ENCODE assay signal across 9 cellular contexts in the genomic region with DNA sequence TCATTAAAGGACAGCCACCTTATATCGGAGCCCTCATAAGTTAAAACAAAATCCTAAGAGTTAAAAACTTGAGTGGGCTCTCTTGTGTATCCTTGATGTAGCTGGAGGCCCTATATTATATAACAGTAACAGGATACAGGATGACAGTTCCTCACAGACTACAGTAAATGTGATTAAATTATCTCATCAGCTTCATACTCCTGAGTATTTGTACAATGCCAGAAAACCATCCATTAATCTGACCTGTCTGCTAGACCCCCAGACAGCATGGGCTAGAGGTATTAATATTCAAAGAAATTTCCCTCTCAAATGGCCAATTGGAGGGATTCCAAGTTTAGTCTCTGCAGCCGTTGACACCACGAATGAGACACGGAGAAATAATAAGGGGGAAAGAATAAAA.
DNase-seq lines count a peak whose midpoint lies in the region; ATAC-seq, FAIRE-seq and TF ChIP-seq lines count a peak whose summit lies in the region.
"Had no signal": no experiment of that assay in that cellular context is flagged by ENCODE, and none has a peak within 500 bp of the region (broad histone marks: within the 10 kb centered on the region; RNA-seq: fewer than 3 reads in every experiment).

No MANE protein-coding gene starts in this region.

- H3K27ac Mint-ChIP-seq in activated B cell treated with CpG ODN at 0.5 μM for 24 hours: peak overlapping the region; percentile 85
- H3K27ac Mint-ChIP-seq in effector memory CD8-positive, alpha-beta T cell: peak overlapping the region in 1 of 2 donors; percentile 22

- CTCF ChIA-PET in activated B cell treated with CpG ODN at 0.5 μM for 24 hours (lab: Charles Lee): interaction anchor here (0.5 to 7.5 kb wide), 5 partner anchors 40 to 477 kb away, joined by 3 to 118 read pairs (median 5); no protein-coding TSS in a partner anchor

- peak overlapping the region; percentile 74 for H3K4me3 Mint-ChIP-seq in activated B cell treated with CpG ODN at 0.5 μM for 24 hours
- no peak overlapping the region for H3K4me3 Mint-ChIP-seq in effector memory CD8-positive, alpha-beta T cell

- intact Hi-C loops in left ventricle myocardium superior (cut with micrococcal nuclease) (loop anchor here (5.0 to 10.0 kb wide), 3 partner anchors 145 to 525 kb away; no protein-coding TSS in a partner anchor), activated B cell treated with CpG ODN at 0.5 μM for 24 hours (cut with micrococcal nuclease) (loop anchor here (2.0 to 5.0 kb wide), 5 partner anchors 1233 to 1563 kb away; a partner anchor contains a TSS), kidney (cut with DNase I) (no loop called here), transverse colon (cut with DNase I; ENCODE audit: low total_unique reads) (no loop called here)

- ATAC-seq in left ventricle myocardium superior: no peak
- ATAC-seq in activated B cell treated with CpG ODN at 0.5 μM for 24 hours (ENCODE audit: low read depth): no peak
- ATAC-seq in GM19455 (IDR thresholded peaks at IDR 0.05; ENCODE audit: unreplicated experiment): no peak
- no peak for ATAC-seq in effector memory CD8-positive, alpha-beta T cell (replicated peaks)

- H3K9ac ChIP-seq in kidney (ENCODE audit: low read length in 2 of 2): peak overlapping the region in 1 of 2 donors; percentile 65

- H3K9me3 Mint-ChIP-seq in activated B cell treated with CpG ODN at 0.5 μM for 24 hours: no peaks in the 10 kb centered on the region
- H3K9me3 Mint-ChIP-seq in effector memory CD8-positive, alpha-beta T cell: no peaks in the 10 kb centered on the region

- DNase-seq in right atrium auricular region (ENCODE audit: low spot score): no peak
- DNase-seq in left ventricle myocardium superior: no peak
- no peak for DNase-seq in activated B cell treated with CpG ODN at 0.5 μM for 24 hours
- DNase-seq in kidney: no peak
- no peak for DNase-seq in transverse colon
- no peak for DNase-seq in SHP77 treated with DMSO at 0.1 percent for 48 hours (lab: John Stamatoyannopoulos, UW)
- no peak for DNase-seq in effector memory CD8-positive, alpha-beta T cell
- DNase-seq: posterior cingulate gyrus had no signal

- TF ChIP-seq CTCF in right atrium auricular region (IDR thresholded peaks at IDR 0.05) (no peak), activated B cell treated with CpG ODN at 0.5 μM for 24 hours (IDR thresholded peaks at IDR 0.05) (no peak), kidney (IDR thresholded peaks at IDR 0.05; ENCODE audit: borderline replicate concordance, extremely low read depth, insufficient read depth) (no peak), transverse colon (IDR thresholded peaks at IDR 0.05) (no peak)

- H3K27me3 ChIP-seq in right atrium auricular region: no peaks in the 10 kb centered on the region
- no peaks in the 10 kb centered on the region for H3K27me3 ChIP-seq in transverse colon

- peak overlapping the region; percentile 49 to 53 for H3K27ac ChIP-seq in right atrium auricular region
- peak overlapping the region; percentile 14 to 45 for H3K27ac ChIP-seq in kidney (ENCODE audit: low read depth in 2 of 2, low read length in 2 of 2)
- peak overlapping the region in 3 of 4 donors; percentile 20 to 48 (median 44) for H3K27ac ChIP-seq in transverse colon

- 49 to 57% methylated on average over 3 to 4 of the region's 4 CpGs for WGBS in transverse colon (ENCODE audit: low coverage in 1 of 2), 2 donors

- H3K4me3 ChIP-seq in right atrium auricular region (peak overlapping the region in 1 of 2 donors; percentile 37), kidney (ENCODE audit: low read length in 2 of 2) (peak overlapping the region; percentile 2 to 51), transverse colon (no peak overlapping the region)

- no peak for TF ChIP-seq EP300 in transverse colon (IDR thresholded peaks at IDR 0.05; ENCODE audit: low read depth)

- H3K27me3 Mint-ChIP-seq in activated B cell treated with CpG ODN at 0.5 μM for 24 hours: no peaks in the 10 kb centered on the region
- no peaks in the 10 kb centered on the region for H3K27me3 Mint-ChIP-seq in effector memory CD8-positive, alpha-beta T cell

- no peak for FAIRE-seq in kidney (lab: Jason Lieb, UNC)

- POLR2A ChIA-PET in activated B cell treated with CpG ODN at 0.5 μM for 24 hours (lab: Charles Lee): interaction anchor here (1.1 to 4.2 kb wide), 3 partner anchors 155 to 522 kb away, joined by 4 to 50 read pairs (median 5); a partner anchor contains a TSS

- TF ChIP-seq POLR2A in transverse colon (IDR thresholded peaks at IDR 0.05): no peak

- no peaks in the 10 kb centered on the region for H3K36me3 ChIP-seq in right atrium auricular region
- H3K36me3 ChIP-seq in kidney (ENCODE audit: control insufficient read depth in 1 of 2, insufficient read depth in 2 of 2, low read length in 2 of 2): no peaks in the 10 kb centered on the region
- H3K36me3 ChIP-seq in transverse colon: no peaks in the 10 kb centered on the region

- in situ Hi-C loops in transverse colon (cut with MboI; ENCODE audit: low pct_ligation_motif_present in 1 of 4, low pct_unique_long_range_greater_than_20kb in 1 of 4, low sequenced_read_pairs in 3 of 4): loop anchor here (10.0 to 25.0 kb wide), 4 partner anchors 145 to 528 kb away; no protein-coding TSS in a partner anchor

- no peaks in the 10 kb centered on the region for H3K9me3 ChIP-seq in right atrium auricular region
- no peaks in the 10 kb centered on the region for H3K9me3 ChIP-seq in kidney (ENCODE audit: control insufficient read depth in 1 of 2, low read length in 2 of 2)
- no peaks in the 10 kb centered on the region for H3K9me3 ChIP-seq in transverse colon

- peaks cover 51% of the 10 kb centered on the region for H3K4me1 Mint-ChIP-seq in activated B cell treated with CpG ODN at 0.5 μM for 24 hours
- peaks cover 26 to 56% of the 10 kb centered on the region in 2 donors for H3K4me1 Mint-ChIP-seq in effector memory CD8-positive, alpha-beta T cell (ENCODE audit: low read depth in 2 of 2)

- H3K4me1 ChIP-seq in right atrium auricular region (peaks cover 0 to 22% of the 10 kb centered on the region in 2 donors), kidney (ENCODE audit: control insufficient read depth in 1 of 2, insufficient read depth in 1 of 2, low read depth in 1 of 2, low read length in 2 of 2) (peaks cover 11 to 16% of the 10 kb centered on the region in 2 donors), transverse colon (peaks cover 0 to 43% (median 22%) of the 10 kb centered on the region in 4 donors)

- no peaks in the 10 kb centered on the region for H3K36me3 Mint-ChIP-seq in activated B cell treated with CpG ODN at 0.5 μM for 24 hours (ENCODE audit: low read depth)
- H3K36me3 Mint-ChIP-seq in effector memory CD8-positive, alpha-beta T cell (ENCODE audit: insufficient read depth): peaks cover 16% of the 10 kb centered on the region

Comparison
In these comparisons a context has a peak if more than half of its experiments do, and no peak if none do; other contexts are left out.
1. H3K4me3 ChIP-seq: peak in kidney (2 of 2); none in transverse colon (0 of 4).
2. intact Hi-C loops: an anchor here in left ventricle myocardium superior (5.0 to 10.0 kb wide) and activated B cell treated with CpG ODN at 0.5 μM for 24 hours (2.0 to 5.0 kb wide); none called in kidney and transverse colon.
3. Peak in every context shown above with its lines, with median percentiles within 50 percentile points of each other: H3K27ac ChIP-seq.